Comparison of ENCODE assay signal across 25 cellular contexts in genomic region chr4:172899861-172900260, GRCh38.
"Had no signal": no experiment of that assay in that cellular context is flagged by ENCODE, and none has a peak within 500 bp of the region (broad histone marks: within the 10 kb centered on the region; RNA-seq: fewer than 3 reads in every experiment).

No MANE protein-coding gene starts in this region.

- H3K4me1 ChIP-seq: colonic mucosa, esophagus muscularis mucosa, heart right ventricle, prostate gland, right atrium auricular region, vagina had no signal

- H3K9me3 ChIP-seq: colonic mucosa, prostate gland, vagina had no signal

- H3K27me3 ChIP-seq: colonic mucosa, esophagus muscularis mucosa, heart right ventricle, right atrium auricular region, transverse colon, vagina had no signal

- ATAC-seq: heart right ventricle; left ventricle myocardium superior; naive thymus-derived CD4-positive, alpha-beta T cell; sciatic nerve; stimulated activated effector memory CD8-positive, alpha-beta T cell treated with anti-CD3 and anti-CD28 coated beads, Interleukin-12 subunit alpha, Interleukin-12 subunit beta, amount 100 ng/mL, for 72 hours; stimulated activated naive CD8-positive, alpha-beta T cell treated with anti-CD3 and anti-CD28 coated beads, Interleukin-15, Interleukin-2, amounts not matched to agents 100 U/mL and 50 U/mL, for 24 hours had no signal

- DNase-seq: colonic mucosa; effector CD8-positive, alpha-beta T cell; endodermal cell; foreskin melanocyte; glutamatergic neuron; heart right ventricle; hypothalamus; immature natural killer cell; islet precursor cell; left ventricle myocardium superior; mesenchymal stem cell; naive thymus-derived CD4-positive, alpha-beta T cell; nucleus accumbens; stimulated activated CD4-positive, alpha-beta T cell treated with anti-CD3 and anti-CD28 coated beads, Interleukin-2, amount 100 ng/mL, for 24 hours; stimulated activated CD4-positive, alpha-beta T cell treated with anti-CD3 and anti-CD28 coated beads, Interleukin-4, amount 100 ng/mL, for 24 hours; stimulated activated naive CD8-positive, alpha-beta T cell treated with anti-CD3 and anti-CD28 coated beads, Interleukin-15, Interleukin-2, amounts not matched to agents 100 U/mL and 50 U/mL, for 24 hours; transverse colon had no signal

- H3K27ac ChIP-seq: colonic mucosa, esophagus muscularis mucosa, heart right ventricle, prostate gland, right atrium auricular region, thoracic aorta, transverse colon, vagina had no signal

- H3K4me3 ChIP-seq: colonic mucosa, esophagus muscularis mucosa, heart right ventricle, lung, prostate gland, right atrium auricular region, thoracic aorta, transverse colon, vagina had no signal

- H3K36me3 ChIP-seq: colonic mucosa, esophagus muscularis mucosa, heart right ventricle, prostate gland, right atrium auricular region, thoracic aorta, transverse colon, vagina had no signal
